ENCODE assay signal across 16 cellular contexts in the genomic region with DNA sequence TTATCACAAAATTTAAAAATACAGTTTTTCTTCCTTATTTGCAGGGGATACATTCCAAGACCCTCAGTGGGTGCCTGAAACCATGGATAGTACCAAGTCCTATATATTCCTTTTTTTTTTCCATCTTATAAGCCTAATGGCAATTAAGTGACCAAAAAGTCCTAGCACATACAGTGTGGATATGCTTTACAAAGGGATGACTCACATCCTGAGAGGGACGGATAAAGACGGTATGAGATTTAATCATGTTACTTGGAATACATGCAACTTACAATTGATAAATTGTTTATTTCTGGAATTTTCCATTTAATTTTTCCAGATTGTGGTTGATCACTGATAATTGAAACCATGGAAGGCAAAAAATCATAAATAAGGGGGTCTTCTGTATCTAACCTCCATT.
"Had no signal": no experiment of that assay in that cellular context is flagged by ENCODE, and none has a peak within 500 bp of the region (broad histone marks: within the 10 kb centered on the region; RNA-seq: fewer than 3 reads in every experiment).

No MANE protein-coding gene starts in this region.

- H3K36me3 ChIP-seq: left ventricle myocardium inferior, upper lobe of right lung had no signal

- H3K9me3 Mint-ChIP-seq: activated naive CD4-positive, alpha-beta T cell treated with anti-CD3 and anti-CD28 coated beads, Interleukin-2, amount 10 ng/mL, durations not matched to agents 7 days and 5 days had no signal

- H3K9me3 ChIP-seq: left ventricle myocardium inferior, upper lobe of right lung had no signal

- DNase-seq: activated CD4-positive, alpha-beta T cell treated with anti-CD3 and anti-CD28 coated beads, Interleukin-2, amount 10 ng/mL, durations not matched to agents 7 days and 5 days; activated CD8-positive, alpha-beta memory T cell treated with anti-CD3 and anti-CD28 coated beads, Interleukin-2, amount 50 U/mL, for 4 hours; activated naive CD4-positive, alpha-beta T cell treated with anti-CD3 and anti-CD28 coated beads, Interleukin-2, amount 10 ng/mL, durations not matched to agents 7 days and 5 days; activated T-cell treated with anti-CD3 and anti-CD28 coated beads, Interleukin-2, amount 50 U/mL, for 4 hours; aorta; cortex of kidney; effector CD4-positive, alpha-beta T cell; kidney glomerular epithelial cell; left ventricle myocardium inferior; occipital lobe; retina; stimulated activated CD8-positive, alpha-beta memory T cell treated with anti-CD3 and anti-CD28 coated beads, Interleukin-4, amount 100 ng/mL, for 48 hours; stimulated activated naive CD4-positive, alpha-beta T cell; SW 1271; upper lobe of right lung had no signal

- FAIRE-seq: frontal cortex had no signal

- H3K4me1 ChIP-seq: left ventricle myocardium inferior, upper lobe of right lung had no signal

- H3K27me3 ChIP-seq: upper lobe of right lung had no signal

- H3K36me3 Mint-ChIP-seq: activated naive CD4-positive, alpha-beta T cell treated with anti-CD3 and anti-CD28 coated beads, Interleukin-2, amount 10 ng/mL, durations not matched to agents 7 days and 5 days had no signal

- H3K27me3 Mint-ChIP-seq: activated CD4-positive, alpha-beta T cell treated with anti-CD3 and anti-CD28 coated beads, Interleukin-2, amount 10 ng/mL, durations not matched to agents 7 days and 5 days; activated naive CD4-positive, alpha-beta T cell treated with anti-CD3 and anti-CD28 coated beads, Interleukin-2, amount 10 ng/mL, durations not matched to agents 7 days and 5 days had no signal

- H3K4me3 ChIP-seq: left ventricle myocardium inferior, upper lobe of right lung had no signal

- H3K27ac Mint-ChIP-seq: activated CD4-positive, alpha-beta T cell treated with anti-CD3 and anti-CD28 coated beads, Interleukin-2, amount 10 ng/mL, durations not matched to agents 7 days and 5 days; activated naive CD4-positive, alpha-beta T cell treated with anti-CD3 and anti-CD28 coated beads, Interleukin-2, amount 10 ng/mL, durations not matched to agents 7 days and 5 days had no signal

- H3K27ac ChIP-seq: left ventricle myocardium inferior, upper lobe of right lung had no signal

- H3K4me1 Mint-ChIP-seq: activated CD4-positive, alpha-beta T cell treated with anti-CD3 and anti-CD28 coated beads, Interleukin-2, amount 10 ng/mL, durations not matched to agents 7 days and 5 days; activated naive CD4-positive, alpha-beta T cell treated with anti-CD3 and anti-CD28 coated beads, Interleukin-2, amount 10 ng/mL, durations not matched to agents 7 days and 5 days had no signal

- H3K4me3 Mint-ChIP-seq: activated CD4-positive, alpha-beta T cell treated with anti-CD3 and anti-CD28 coated beads, Interleukin-2, amount 10 ng/mL, durations not matched to agents 7 days and 5 days; activated naive CD4-positive, alpha-beta T cell treated with anti-CD3 and anti-CD28 coated beads, Interleukin-2, amount 10 ng/mL, durations not matched to agents 7 days and 5 days; activated T-cell treated with anti-CD3 and anti-CD28 coated beads, Interleukin-2, amount 50 U/mL, for 4 hours had no signal
